13 cellular contexts compared by ENCODE assay signal in genomic region chr10:84397735-84398144, GRCh38.
DNase-seq lines count a peak whose midpoint lies in the region; ATAC-seq, FAIRE-seq and TF ChIP-seq lines count a peak whose summit lies in the region.
"Had no signal": no experiment of that assay in that cellular context is flagged by ENCODE, and none has a peak within 500 bp of the region (broad histone marks: within the 10 kb centered on the region; RNA-seq: fewer than 3 reads in every experiment).

No MANE protein-coding gene starts in this region.

- no peak for TF ChIP-seq POLR2A in endothelial cell of umbilical vein (IDR thresholded peaks at IDR 0.05; ENCODE audit: low read depth, low read length)

- intact Hi-C loops in endothelial cell of umbilical vein (cut with micrococcal nuclease): no loop called here

- H2AFZ ChIP-seq in endothelial cell of umbilical vein (ENCODE audit: low read depth, low read length): no peak overlapping the region

- no peak for FAIRE-seq in endothelial cell of umbilical vein (lab: Jason Lieb, UNC)

- no peaks in the 10 kb centered on the region for H3K9me3 ChIP-seq in endothelial cell of umbilical vein (replicated peaks; ENCODE audit: control insufficient read depth, insufficient read depth, low read length)

- CTCF ChIA-PET in endothelial cell of umbilical vein (lab: Charles Lee): interaction anchor here (0.6 to 1.6 kb wide), 3 partner anchors 21 to 139 kb away, joined by 3 to 7 read pairs (median 5); no protein-coding TSS in a partner anchor

- no peak overlapping the region for H3K9ac ChIP-seq in endothelial cell of umbilical vein (replicated peaks; ENCODE audit: extremely low read depth, insufficient read depth, low read length)

- dilution Hi-C loops in endothelial cell of umbilical vein (cut with MboI; ENCODE audit: extremely low pct_ligation_motif_present, low sequenced_read_pairs): no loop called here

- no peak overlapping the region for H3K27ac ChIP-seq in endothelial cell of umbilical vein (ENCODE audit: insufficient read depth, low read depth, low read length)
- H3K27ac ChIP-seq: SJSA1 had no signal

- H3K4me2 ChIP-seq in endothelial cell of umbilical vein (ENCODE audit: insufficient read depth, low read length): no peak overlapping the region

- no peaks in the 10 kb centered on the region for H3K4me1 ChIP-seq in endothelial cell of umbilical vein (ENCODE audit: control insufficient read depth, extremely low read depth, insufficient read depth, low read length)

- peaks cover 9% of the 10 kb centered on the region for H3K79me2 ChIP-seq in endothelial cell of umbilical vein (ENCODE audit: control insufficient read depth, insufficient read depth, low read length)

- DNase-seq in GM06990 (ENCODE audit: extremely low read depth, insufficient read length) (peak; percentile 7), endothelial cell of umbilical vein (ENCODE audit: low read depth, low spot score) (peak; percentile 8), middle frontal gyrus (ENCODE audit: extremely low spot score, low spot score) (no peak), cerebellum (ENCODE audit: low spot score) (no peak), NCI-H1694 treated with DMSO at 0.1 percent for 48 hours (lab: John Stamatoyannopoulos, UW) (no peak)
- no peak for DNase-seq in activated CD4-positive, alpha-beta T cell treated with anti-CD3 and anti-CD28 coated beads, Interleukin-2, amount 50 U/mL, for 4 hours
- DNase-seq: GF-D8; naive thymus-derived CD8-positive, alpha-beta T cell; NCI-H1930 had no signal

- POLR2A ChIA-PET in endothelial cell of umbilical vein (lab: Charles Lee): no interaction called here

- H3K36me3 ChIP-seq in GM06990 (ENCODE audit: control insufficient read depth, insufficient read depth, low read length): no peaks in the 10 kb centered on the region; the same call in 1 of the 2 replicates
- H3K36me3 ChIP-seq in endothelial cell of umbilical vein (ENCODE audit: control insufficient read depth in 2 of 2, extremely low read depth in 1 of 2, insufficient read depth in 2 of 2, low read length in 2 of 2): no peaks in the 10 kb centered on the region

- no peaks in the 10 kb centered on the region for H4K20me1 ChIP-seq in endothelial cell of umbilical vein (replicated peaks; ENCODE audit: control insufficient read depth, extremely low read depth, insufficient read depth, low read length)

- no peaks in the 10 kb centered on the region for H3K27me3 ChIP-seq in GM06990 (replicated peaks; ENCODE audit: control insufficient read depth, insufficient read depth, low read length)
- no peaks in the 10 kb centered on the region for H3K27me3 ChIP-seq in endothelial cell of umbilical vein (ENCODE audit: control insufficient read depth in 2 of 2, insufficient read depth in 2 of 2, low read length in 2 of 2)
- H3K27me3 ChIP-seq: SJSA1 had no signal

- H3K4me3 ChIP-seq in GM06990 (replicated peaks; ENCODE audit: low read depth, low read length) (no peak overlapping the region), endothelial cell of umbilical vein (replicated peaks in 1 of 3; ENCODE audit: insufficient read depth in 1 of 3, low read depth in 1 of 3, low read length in 3 of 3) (no peak overlapping the region)
- H3K4me3 ChIP-seq: SJSA1 had no signal

- no TSS peak for BruUV-seq in endothelial cell of umbilical vein (replicated peaks; lab: Mats Ljungman, UMichigan)

- peak; percentile 75 for ATAC-seq in GM21576 (IDR thresholded peaks at IDR 0.05; ENCODE audit: unreplicated experiment)
- ATAC-seq in HG03342 (IDR thresholded peaks at IDR 0.05; ENCODE audit: unreplicated experiment): peak; percentile 59
- ATAC-seq: naive thymus-derived CD8-positive, alpha-beta T cell; stimulated activated memory B cell treated with anti-CD40 and anti-IgM and Interleukin-4, amounts not matched to agents 10 μg/mL and 1 μg/mL and 100 μg/mL, for 72 hours had no signal

- TF ChIP-seq CTCF in GM06990 (IDR thresholded peaks at IDR 0.05; ENCODE audit: insufficient read depth, low read length, poor library complexity, severe bottlenecking) (no peak), endothelial cell of umbilical vein (IDR thresholded peaks at IDR 0.05; ENCODE audit: extremely low read depth in 1 of 2, insufficient read depth in 1 of 2, low read depth in 1 of 2, low read length in 2 of 2) (no peak)

- peaks cover 2% of the 10 kb centered on the region for H3K9me1 ChIP-seq in endothelial cell of umbilical vein (replicated peaks; ENCODE audit: control insufficient read depth, extremely low read depth, insufficient read depth, low read length)

TF ChIP-seq in endothelial cell of umbilical vein, 7 proteins besides CTCF, POLR2A, EP300 and RAD21:
- no peak for TF ChIP-seq JUN (IDR thresholded peaks at IDR 0.05; ENCODE audit: borderline replicate concordance, insufficient read depth, insufficient read length, low read depth)
TF ChIP-seq in endothelial cell of umbilical vein: peak in this region for 0.

Comparison
In these comparisons a context has a peak if more than half of its experiments do, and no peak if none do; other contexts are left out.
1. DNase-seq: peak in GM06990 (single experiment) and endothelial cell of umbilical vein (single experiment); none in middle frontal gyrus (single experiment), cerebellum (single experiment), activated CD4-positive, alpha-beta T cell treated with anti-CD3 and anti-CD28 coated beads, Interleukin-2, amount 50 U/mL, for 4 hours (0 of 2) and NCI-H1694 treated with DMSO at 0.1 percent for 48 hours (single experiment).